ENCODE assay signal across 18 cellular contexts in the genomic region with DNA sequence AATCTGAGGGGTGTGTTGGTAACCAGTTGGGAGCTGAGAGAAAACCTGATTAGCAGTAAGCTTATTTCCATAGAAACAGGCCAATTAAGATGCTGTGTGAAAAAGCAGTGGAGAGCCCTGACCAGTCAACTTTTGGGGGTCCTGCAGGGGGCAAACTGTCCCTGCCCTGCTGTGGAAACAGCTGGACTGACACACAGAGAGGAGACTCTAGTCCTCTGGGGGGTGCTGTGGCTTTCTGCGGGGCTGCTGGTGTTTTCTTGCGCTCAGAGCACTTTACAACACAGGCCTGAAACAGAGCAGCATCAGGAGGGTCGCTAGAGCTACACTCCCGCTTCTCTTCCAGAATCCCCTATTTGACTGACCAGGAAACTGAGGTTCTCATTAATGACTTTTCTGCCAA.
DNase-seq lines count a peak whose midpoint lies in the region; ATAC-seq and TF ChIP-seq lines count a peak whose summit lies in the region.
"Had no signal": no experiment of that assay in that cellular context is flagged by ENCODE, and none has a peak within 500 bp of the region (broad histone marks: within the 10 kb centered on the region; RNA-seq: fewer than 3 reads in every experiment).

No MANE protein-coding gene starts in this region.

- 84% methylated on average over 4 of the region's 4 CpGs for WGBS in SK-N-SH (ENCODE audit: low lambda C conversion rate)
- WGBS in hepatocyte (ENCODE audit: low lambda C conversion rate, missing lambda C conversion rate): 75% methylated on average over 4 of the region's 4 CpGs

- no peak for ATAC-seq in HG03039 (IDR thresholded peaks at IDR 0.05; ENCODE audit: unreplicated experiment)
- no peak for ATAC-seq in stimulated activated memory B cell treated with anti-CD40 and anti-IgM and Interleukin-4, amounts not matched to agents 10 μg/mL and 1 μg/mL and 100 μg/mL, for 72 hours
- ATAC-seq: activated CD8-positive, alpha-beta memory T cell treated with anti-CD3 and anti-CD28 coated beads, Interleukin-2, amount 10 ng/mL, durations not matched to agents 7 days and 5 days; activated naive CD4-positive, alpha-beta T cell treated with anti-CD3 and anti-CD28 coated beads, Interleukin-2, amount 50 U/mL, for 72 hours; gastroesophageal sphincter had no signal

- H3K36me3 Mint-ChIP-seq in stimulated activated memory B cell treated with anti-CD40 and anti-IgM and Interleukin-4, amounts not matched to agents 10 μg/mL and 1 μg/mL and 100 μg/mL, for 72 hours: peaks cover 11% of the 10 kb centered on the region
- H3K36me3 Mint-ChIP-seq: activated CD8-positive, alpha-beta memory T cell treated with anti-CD3 and anti-CD28 coated beads, Interleukin-2, amount 10 ng/mL, durations not matched to agents 7 days and 5 days; activated naive CD4-positive, alpha-beta T cell treated with anti-CD3 and anti-CD28 coated beads, Interleukin-2, amount 50 U/mL, for 72 hours had no signal

- H3K27ac ChIP-seq in A673 (ENCODE audit: low read depth, low read length, poor library complexity, severe bottlenecking) (no peak overlapping the region), SK-N-SH (ENCODE audit: low read depth in 2 of 2, low read length in 1 of 2) (peak overlapping the region in 1 of 2 experiments; percentile 94; a peak in 2 of 4 replicates), hepatocyte (no peak overlapping the region)
- H3K27ac ChIP-seq: gastroesophageal sphincter, PC-9 had no signal

- H3K4me3 ChIP-seq in A673 (ENCODE audit: low read depth, low read length, poor library complexity, severe bottlenecking): no peak overlapping the region
- H3K4me3 ChIP-seq in SK-N-SH (ENCODE audit: low read depth in 2 of 2, low read length in 1 of 2): no peak overlapping the region
- H3K4me3 ChIP-seq in hepatocyte: no peak overlapping the region
- H3K4me3 ChIP-seq: gastroesophageal sphincter, mucosa of descending colon, PC-9 had no signal

- H3K36me3 ChIP-seq in A673 (ENCODE audit: insufficient read depth, low read length, poor library complexity, severe bottlenecking) (no peaks in the 10 kb centered on the region), SK-N-SH (replicated peaks in 1 of 2; ENCODE audit: control insufficient read depth in 1 of 2, insufficient read depth in 2 of 2, low read length in 1 of 2) (no peaks in the 10 kb centered on the region), hepatocyte (replicated peaks; ENCODE audit: insufficient read depth, low read depth) (no peaks in the 10 kb centered on the region)
- H3K36me3 ChIP-seq: gastroesophageal sphincter had no signal

- peaks cover 12% of the 10 kb centered on the region for H3K4me1 ChIP-seq in A673 (ENCODE audit: insufficient read depth, low read length, poor library complexity, severe bottlenecking)
- H3K4me1 ChIP-seq in SK-N-SH (ENCODE audit: control insufficient read depth in 1 of 2, insufficient read depth in 2 of 2, low read depth in 1 of 2, low read length in 1 of 2): peaks cover 0 to 33% of the 10 kb centered on the region in 2 experiments; a peak in 2 of 4 replicates
- peaks cover 48% of the 10 kb centered on the region for H3K4me1 ChIP-seq in hepatocyte (ENCODE audit: insufficient read depth)

- H3K27me3 ChIP-seq in A673 (replicated peaks; ENCODE audit: insufficient read depth, low read depth, low read length, poor library complexity) (no peaks in the 10 kb centered on the region), SK-N-SH (ENCODE audit: insufficient read depth) (no peaks in the 10 kb centered on the region), hepatocyte (no peaks in the 10 kb centered on the region)
- H3K27me3 ChIP-seq: gastroesophageal sphincter had no signal

- H3K79me2 ChIP-seq in SK-N-SH (ENCODE audit: insufficient read depth) (no peaks in the 10 kb centered on the region), hepatocyte (no peaks in the 10 kb centered on the region)

- no peaks in the 10 kb centered on the region for H3K9me3 Mint-ChIP-seq in stimulated activated memory B cell treated with anti-CD40 and anti-IgM and Interleukin-4, amounts not matched to agents 10 μg/mL and 1 μg/mL and 100 μg/mL, for 72 hours

- no peaks in the 10 kb centered on the region for H3K9me3 ChIP-seq in A673 (ENCODE audit: low read depth, low read length, poor library complexity, severe bottlenecking)
- no peaks in the 10 kb centered on the region for H3K9me3 ChIP-seq in SK-N-SH
- H3K9me3 ChIP-seq in hepatocyte (ENCODE audit: low read depth): no peaks in the 10 kb centered on the region
- H3K9me3 ChIP-seq: gastroesophageal sphincter, mucosa of descending colon had no signal

- H3F3A ChIP-seq in SK-N-SH (replicated peaks; ENCODE audit: insufficient read depth): peaks cover 9% of the 10 kb centered on the region

- H3K27me3 Mint-ChIP-seq in stimulated activated memory B cell treated with anti-CD40 and anti-IgM and Interleukin-4, amounts not matched to agents 10 μg/mL and 1 μg/mL and 100 μg/mL, for 72 hours: no peaks in the 10 kb centered on the region

- no peaks in the 10 kb centered on the region for H3K4me1 Mint-ChIP-seq in stimulated activated memory B cell treated with anti-CD40 and anti-IgM and Interleukin-4, amounts not matched to agents 10 μg/mL and 1 μg/mL and 100 μg/mL, for 72 hours
- H3K4me1 Mint-ChIP-seq: activated CD8-positive, alpha-beta memory T cell treated with anti-CD3 and anti-CD28 coated beads, Interleukin-2, amount 10 ng/mL, durations not matched to agents 7 days and 5 days had no signal

- H2AFZ ChIP-seq in SK-N-SH (ENCODE audit: low read depth) (no peak overlapping the region), hepatocyte (no peak overlapping the region)
- H2AFZ ChIP-seq: PC-9 had no signal

- TF ChIP-seq CTCF in A673 (conservative IDR thresholded peaks at IDR 0.05; ENCODE audit: low read depth, low read length): 0 out of 2 replicates have a peak, but pooled peaks have one; percentile 27
- TF ChIP-seq CTCF in SK-N-SH (IDR thresholded peaks at IDR 0.05): peak; percentile 29
- TF ChIP-seq CTCF in hepatocyte (IDR thresholded peaks at IDR 0.05; ENCODE audit: poor library complexity): peak; percentile 11

- TF ChIP-seq EP300 in SK-N-SH (IDR thresholded peaks at IDR 0.05; ENCODE audit: borderline replicate concordance in 1 of 2, low read depth in 1 of 2, low read length in 1 of 2): no peak

- BruUV-seq in A673 (replicated peaks; lab: Mats Ljungman, UMichigan): no TSS peak

- H3K4me3 Mint-ChIP-seq in stimulated activated memory B cell treated with anti-CD40 and anti-IgM and Interleukin-4, amounts not matched to agents 10 μg/mL and 1 μg/mL and 100 μg/mL, for 72 hours: no peak overlapping the region
- H3K4me3 Mint-ChIP-seq: activated CD8-positive, alpha-beta memory T cell treated with anti-CD3 and anti-CD28 coated beads, Interleukin-2, amount 10 ng/mL, durations not matched to agents 7 days and 5 days had no signal

- H3K27ac Mint-ChIP-seq in stimulated activated memory B cell treated with anti-CD40 and anti-IgM and Interleukin-4, amounts not matched to agents 10 μg/mL and 1 μg/mL and 100 μg/mL, for 72 hours: no peak overlapping the region
- H3K27ac Mint-ChIP-seq: activated CD8-positive, alpha-beta memory T cell treated with anti-CD3 and anti-CD28 coated beads, Interleukin-2, amount 10 ng/mL, durations not matched to agents 7 days and 5 days; activated naive CD4-positive, alpha-beta T cell treated with anti-CD3 and anti-CD28 coated beads, Interleukin-2, amount 50 U/mL, for 72 hours had no signal

- DNase-seq in A673 (ENCODE audit: low spot score) (no peak), ELR (ENCODE audit: low read depth) (peak; percentile 25), SK-N-SH (peak; percentile 66), hepatocyte (ENCODE audit: low spot score) (no peak), NCI-H345 treated with DMSO at 0.1 percent for 48 hours (lab: John Stamatoyannopoulos, UW; ENCODE audit: unreplicated experiment) (no peak), NCI-H1436 (lab: John Stamatoyannopoulos, UW) (no peak)
- DNase-seq: activated CD8-positive, alpha-beta memory T cell treated with anti-CD3 and anti-CD28 coated beads, Interleukin-2, amount 10 ng/mL, durations not matched to agents 7 days and 5 days; caudate nucleus; DMS53; mucosa of descending colon; NCI-H1105; NCI-H345; PC-9; stimulated activated CD4-positive, alpha-beta T cell treated with anti-CD3 and anti-CD28 coated beads, Interleukin-12 subunit alpha, Interleukin-12 subunit beta, amount 100 ng/mL, for 4 hours had no signal

- TF ChIP-seq RAD21 in SK-N-SH (IDR thresholded peaks at IDR 0.05; ENCODE audit: low read length): peak; percentile 66

- POLR2A ChIA-PET in A673 (lab: Charles Lee; ENCODE audit: low non-redundant PET) (no interaction called here), SK-N-SH (lab: Yijun Ruan, JAX) (interaction anchor here (1.1 to 2.5 kb wide), 2 partner anchors 109 to 112 kb away, joined by 5 to 10 read pairs; no protein-coding TSS in a partner anchor)

- intact Hi-C loops in A673 (cut with micrococcal nuclease; ENCODE audit: unreplicated experiment): no loop called here

- H3K9ac ChIP-seq in SK-N-SH: no peak overlapping the region

- H3K4me2 ChIP-seq in SK-N-SH: no peak overlapping the region
- no peak overlapping the region for H3K4me2 ChIP-seq in hepatocyte
- H3K4me2 ChIP-seq: PC-9 had no signal

- CTCF ChIA-PET in A673 (lab: Charles Lee): no interaction called here
- CTCF ChIA-PET in SK-N-SH (lab: Yijun Ruan, JAX): interaction anchor here (0.7 to 5.2 kb wide), 32 partner anchors 10 to 650 kb away, joined by 3 to 100 read pairs (median 4); no protein-coding TSS in a partner anchor

- no peaks in the 10 kb centered on the region for H3K9me2 ChIP-seq in SK-N-SH
- no peaks in the 10 kb centered on the region for H3K9me2 ChIP-seq in hepatocyte (replicated peaks; ENCODE audit: insufficient read depth)

- H4K20me1 ChIP-seq in SK-N-SH (ENCODE audit: insufficient read depth) (no peaks in the 10 kb centered on the region), hepatocyte (ENCODE audit: insufficient read depth, poor library complexity, severe bottlenecking) (no peaks in the 10 kb centered on the region)

TF ChIP-seq in SK-N-SH, 30 proteins besides CTCF, POLR2A, EP300 and RAD21:
- TF ChIP-seq SMC3 (IDR thresholded peaks at IDR 0.05; ENCODE audit: low read depth, low read length): peak; percentile 44
- TF ChIP-seq, protein P1, sequence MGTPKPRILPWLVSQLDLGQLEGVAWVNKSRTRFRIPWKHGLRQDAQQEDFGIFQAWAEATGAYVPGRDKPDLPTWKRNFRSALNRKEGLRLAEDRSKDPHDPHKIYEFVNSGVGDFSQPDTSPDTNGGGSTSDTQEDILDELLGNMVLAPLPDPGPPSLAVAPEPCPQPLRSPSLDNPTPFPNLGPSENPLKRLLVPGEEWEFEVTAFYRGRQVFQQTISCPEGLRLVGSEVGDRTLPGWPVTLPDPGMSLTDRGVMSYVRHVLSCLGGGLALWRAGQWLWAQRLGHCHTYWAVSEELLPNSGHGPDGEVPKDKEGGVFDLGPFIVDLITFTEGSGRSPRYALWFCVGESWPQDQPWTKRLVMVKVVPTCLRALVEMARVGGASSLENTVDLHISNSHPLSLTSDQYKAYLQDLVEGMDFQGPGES (IDR thresholded peaks at IDR 0.05; ENCODE audit: low read depth, low read length): no peak

Comparison
In these comparisons a context has a peak if more than half of its experiments do, and no peak if none do; other contexts are left out.
1. DNase-seq: peak in ELR (single experiment) and SK-N-SH (single experiment); none in A673 (single experiment), hepatocyte (single experiment), NCI-H345 treated with DMSO at 0.1 percent for 48 hours (single experiment) and NCI-H1436 (single experiment).
2. Peak in every context shown above with its lines, with median percentiles within 50 percentile points of each other: CTCF ChIP-seq.